In the genomic region with DNA sequence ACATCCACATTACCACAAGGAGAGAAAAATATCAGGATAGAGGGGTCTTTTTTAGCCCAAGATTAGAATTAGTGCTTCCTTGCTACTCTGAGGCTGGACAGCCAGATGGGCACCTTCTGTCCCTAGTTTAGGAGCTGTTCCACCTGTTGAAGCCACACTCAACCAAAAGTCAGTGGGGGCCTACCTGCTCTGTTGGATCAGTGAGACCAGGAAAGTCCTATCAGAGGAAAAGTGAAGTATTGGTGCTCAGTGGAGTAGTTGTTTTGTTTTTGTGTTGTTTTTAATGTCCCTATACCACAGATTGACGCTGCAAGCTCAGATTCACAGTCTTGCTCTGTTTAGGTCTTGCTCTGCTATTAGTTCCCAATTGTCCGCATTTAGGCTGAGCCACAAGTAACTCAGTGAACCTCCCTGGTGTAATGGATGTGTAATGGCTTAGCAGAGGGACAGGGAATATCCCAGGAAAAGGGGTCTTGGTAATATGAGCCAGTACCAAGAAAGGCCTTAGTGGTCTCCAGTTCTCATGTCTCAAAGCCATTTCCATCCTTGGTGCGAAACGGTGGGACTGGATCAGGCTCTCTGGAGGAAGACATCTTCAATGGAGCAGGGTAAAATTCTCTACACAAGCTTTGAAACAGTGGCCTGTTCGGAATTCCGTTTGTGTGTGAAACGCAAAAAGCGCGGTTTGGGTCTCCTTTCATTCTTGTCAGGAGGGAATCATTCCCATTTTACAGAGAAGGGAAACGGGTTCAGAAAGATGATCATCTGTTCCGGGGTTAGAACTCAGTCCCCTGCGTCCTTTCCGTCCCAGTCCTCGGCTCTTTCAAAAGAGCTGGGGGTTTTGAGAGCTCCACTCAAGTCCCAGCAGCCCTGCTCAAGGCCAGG, we compare ENCODE assay signal across 8 cellular contexts. TPM values are rescaled to one million over a fixed set of nuclear protein-coding genes. Genes with fewer than 3 reads are reported as not detected.
A peak's percentile ranks its signal among the peaks of the same experiment; 100 is the strongest.
DNase-seq lines count a peak whose midpoint lies in the region; ATAC-seq, FAIRE-seq and TF ChIP-seq lines count a peak whose summit lies in the region.

No MANE protein-coding gene starts in this region.

- peak overlapping the region; percentile 46 for H3K27ac ChIP-seq in GM23338 (ENCODE audit: low read depth)
- peak overlapping the region; percentile 26 to 58 for H3K27ac ChIP-seq in SK-N-SH (ENCODE audit: low read depth in 2 of 2, low read length in 1 of 2)

- in situ Hi-C loops in KBM-7 (cut with MboI; ENCODE audit: low pct_unique_long_range_greater_than_20kb, low sequenced_read_pairs): no loop called here

- peak overlapping the region; percentile 87 for H3K4me3 Mint-ChIP-seq in GM23338

- no peaks in the 10 kb centered on the region for H3K27me3 ChIP-seq in GM23338 (ENCODE audit: insufficient read depth)
- no peaks in the 10 kb centered on the region for H3K27me3 ChIP-seq in SK-N-SH (ENCODE audit: insufficient read depth)

- TF ChIP-seq CTCF in GM23338 (conservative IDR thresholded peaks at IDR 0.05; ENCODE audit: low read depth in 2 of 2) (no peak), SK-N-SH (IDR thresholded peaks at IDR 0.05) (no peak), fibroblast of pulmonary artery (IDR thresholded peaks at IDR 0.05; ENCODE audit: low read length, missing control alignments) (no peak)

- H3K4me1 Mint-ChIP-seq in GM23338: peaks cover 31% of the 10 kb centered on the region

- H3K36me3 ChIP-seq in GM23338 (ENCODE audit: insufficient read depth) (peaks cover 43% of the 10 kb centered on the region), SK-N-SH (replicated peaks in 1 of 2; ENCODE audit: control insufficient read depth in 1 of 2, insufficient read depth in 2 of 2, low read length in 1 of 2) (peaks cover 47 to 67% of the 10 kb centered on the region in 2 experiments)

- peaks cover 25% of the 10 kb centered on the region for H4K20me1 ChIP-seq in GM23338 (replicated peaks; ENCODE audit: insufficient read depth)
- peaks cover 20% of the 10 kb centered on the region; the same call in 1 of the 2 replicates for H4K20me1 ChIP-seq in SK-N-SH (ENCODE audit: insufficient read depth)

- WGBS in SK-N-SH (ENCODE audit: low lambda C conversion rate): 58% methylated on average over 14 of the region's 14 CpGs

- H3K27me3 Mint-ChIP-seq in GM23338 (ENCODE audit: insufficient read depth, low read depth, poor library complexity): peaks cover 3% of the 10 kb centered on the region

- no peak for TF ChIP-seq EP300 in SK-N-SH (IDR thresholded peaks at IDR 0.05; ENCODE audit: borderline replicate concordance in 1 of 2, low read depth in 1 of 2, low read length in 1 of 2)

- H3K9me2 ChIP-seq in GM23338 (ENCODE audit: insufficient read depth): no peaks in the 10 kb centered on the region
- no peaks in the 10 kb centered on the region for H3K9me2 ChIP-seq in SK-N-SH

- POLR2A ChIA-PET in SK-N-SH (lab: Yijun Ruan, JAX): no interaction called here

- H3K4me1 ChIP-seq in GM23338 (ENCODE audit: insufficient read depth) (peaks cover 12% of the 10 kb centered on the region), SK-N-SH (ENCODE audit: control insufficient read depth in 1 of 2, insufficient read depth in 2 of 2, low read depth in 1 of 2, low read length in 1 of 2) (peaks cover 0 to 9% of the 10 kb centered on the region in 2 experiments; a peak in 1 of 4 replicates)

- H3K27ac Mint-ChIP-seq in GM23338: peak overlapping the region; percentile 50

- H3K9ac ChIP-seq in SK-N-SH: peak overlapping the region; percentile 76; the same call in 1 of the 2 replicates

- H3K4me3 ChIP-seq in GM23338 (peak overlapping the region; percentile 92), SK-N-SH (ENCODE audit: low read depth in 2 of 2, low read length in 1 of 2) (peak overlapping the region; percentile 72 to 87), fibroblast of pulmonary artery (replicated peaks; ENCODE audit: low read depth, low read length) (peak overlapping the region; percentile 76), skeletal muscle cell (ENCODE audit: low read depth, low read length) (peak overlapping the region; percentile 79)

- H2AFZ ChIP-seq in GM23338 (no peak overlapping the region), SK-N-SH (ENCODE audit: low read depth) (no peak overlapping the region; the same call in 1 of the 2 replicates)

- DNase-seq in GM23338 (ENCODE audit: low spot score) (no peak), SK-N-SH (no peak), fibroblast of pulmonary artery (ENCODE audit: low read depth) (peak; percentile 5), skeletal muscle cell (ENCODE audit: low read depth) (no peak), COLO668 (lab: John Stamatoyannopoulos, UW; ENCODE audit: unreplicated experiment) (no peak), KBM-7 (no peak), urothelium cell line (ENCODE audit: low spot score) (no peak), NCI-H1694 (lab: John Stamatoyannopoulos, UW) (no peak)

- H3K79me2 ChIP-seq in GM23338 (replicated peaks; ENCODE audit: insufficient read depth) (peaks cover 6% of the 10 kb centered on the region; the same call in 1 of the 2 replicates), SK-N-SH (ENCODE audit: insufficient read depth) (peaks cover 24% of the 10 kb centered on the region; the same call in 1 of the 2 replicates)

- no peaks in the 10 kb centered on the region for H3K9me3 ChIP-seq in SK-N-SH

- H3K9me3 Mint-ChIP-seq in GM23338: no peaks in the 10 kb centered on the region

- H3K4me2 ChIP-seq in GM23338 (peak overlapping the region; percentile 78), SK-N-SH (peak overlapping the region; percentile 96; the same call in 1 of the 2 replicates)

- H3K36me3 Mint-ChIP-seq in GM23338 (ENCODE audit: low read depth): peaks cover 70% of the 10 kb centered on the region

- TF ChIP-seq RAD21 in SK-N-SH (IDR thresholded peaks at IDR 0.05; ENCODE audit: low read length): no peak

- no peak for FAIRE-seq in urothelium cell line (lab: Jason Lieb, UNC)

- no peak for ATAC-seq in GM23338

- peaks cover 15% of the 10 kb centered on the region for H3F3A ChIP-seq in GM23338 (replicated peaks; ENCODE audit: low read depth)
- H3F3A ChIP-seq in SK-N-SH (replicated peaks; ENCODE audit: insufficient read depth): peaks cover 36% of the 10 kb centered on the region

- CTCF ChIA-PET in SK-N-SH (lab: Yijun Ruan, JAX): interaction anchor here (0.7 to 1.8 kb wide), 3 partner anchors 20 to 226 kb away, joined by 3 to 11 read pairs (median 3); no protein-coding TSS in a partner anchor

TF ChIP-seq in GM23338, 12 proteins besides CTCF, POLR2A, EP300 and RAD21 (continues in another document):
- no peak for TF ChIP-seq STAT1 (IDR thresholded peaks at IDR 0.05; ENCODE audit: unreplicated experiment)
- TF ChIP-seq POLR2AphosphoS5 (IDR thresholded peaks at IDR 0.05; ENCODE audit: low read depth): no peak
- no peak for TF ChIP-seq EZH2phosphoT487 (IDR thresholded peaks at IDR 0.05; ENCODE audit: unreplicated experiment)
- no peak for TF ChIP-seq CREB1 (CRISPR knock-in tag; IDR thresholded peaks at IDR 0.05; ENCODE audit: low read depth)
- TF ChIP-seq, protein P1, sequence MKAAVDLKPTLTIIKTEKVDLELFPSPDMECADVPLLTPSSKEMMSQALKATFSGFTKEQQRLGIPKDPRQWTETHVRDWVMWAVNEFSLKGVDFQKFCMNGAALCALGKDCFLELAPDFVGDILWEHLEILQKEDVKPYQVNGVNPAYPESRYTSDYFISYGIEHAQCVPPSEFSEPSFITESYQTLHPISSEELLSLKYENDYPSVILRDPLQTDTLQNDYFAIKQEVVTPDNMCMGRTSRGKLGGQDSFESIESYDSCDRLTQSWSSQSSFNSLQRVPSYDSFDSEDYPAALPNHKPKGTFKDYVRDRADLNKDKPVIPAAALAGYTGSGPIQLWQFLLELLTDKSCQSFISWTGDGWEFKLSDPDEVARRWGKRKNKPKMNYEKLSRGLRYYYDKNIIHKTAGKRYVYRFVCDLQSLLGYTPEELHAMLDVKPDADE (IDR thresholded peaks at IDR 0.05): no peak
- TF ChIP-seq NANOG (IDR thresholded peaks at IDR 0.05; ENCODE audit: borderline replicate concordance): no peak

TF ChIP-seq in SK-N-SH, 30 proteins besides CTCF, POLR2A, EP300 and RAD21:
- TF ChIP-seq CHD2 (IDR thresholded peaks at IDR 0.05; ENCODE audit: low read length, partially characterized antibody): peak; percentile 32
- TF ChIP-seq, protein P2, sequence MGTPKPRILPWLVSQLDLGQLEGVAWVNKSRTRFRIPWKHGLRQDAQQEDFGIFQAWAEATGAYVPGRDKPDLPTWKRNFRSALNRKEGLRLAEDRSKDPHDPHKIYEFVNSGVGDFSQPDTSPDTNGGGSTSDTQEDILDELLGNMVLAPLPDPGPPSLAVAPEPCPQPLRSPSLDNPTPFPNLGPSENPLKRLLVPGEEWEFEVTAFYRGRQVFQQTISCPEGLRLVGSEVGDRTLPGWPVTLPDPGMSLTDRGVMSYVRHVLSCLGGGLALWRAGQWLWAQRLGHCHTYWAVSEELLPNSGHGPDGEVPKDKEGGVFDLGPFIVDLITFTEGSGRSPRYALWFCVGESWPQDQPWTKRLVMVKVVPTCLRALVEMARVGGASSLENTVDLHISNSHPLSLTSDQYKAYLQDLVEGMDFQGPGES (IDR thresholded peaks at IDR 0.05; ENCODE audit: low read depth, low read length): no peak

RNA-seq across cellular contexts. Expression of gene PABPC1L, which starts 0.6 kb away (rescaled TPM):
- total RNA-seq in GM23338 (2014; rRNA removed; shearing (Covaris generic)): 44.8 and 49.1 TPM in 2 replicates
- polyA plus RNA-seq in GM23338 (2016; fragmentation: Nextera tagmentation; extraction: Ambion mirVana) (36.0 and 44.4 TPM in 2 replicates), SK-N-SH (2012; rRNA removed) (205 and 251 TPM in 2 replicates)
- 34.5 and 41.4 TPM in 2 replicates for polyA plus RNA-seq in SK-N-SH (2012; cell fraction: cytosol; rRNA removed)
- polyA plus RNA-seq in SK-N-SH (2012; cell fraction: nucleus; rRNA removed): 1,856 and 2,057 TPM in 2 replicates

RNA-seq across cellular contexts. Expression of gene YWHAB, which starts 23.7 kb away (rescaled TPM):
- 120 and 121 TPM in 2 replicates for total RNA-seq in GM23338 (2014; rRNA removed; shearing (Covaris generic))
- polyA plus RNA-seq in GM23338 (2016; fragmentation: Nextera tagmentation; extraction: Ambion mirVana) (454 and 519 TPM in 2 replicates), SK-N-SH (2012; rRNA removed) (84.3 and 94.3 TPM in 2 replicates)
- 150 and 179 TPM in 2 replicates for polyA plus RNA-seq in SK-N-SH (2012; cell fraction: cytosol; rRNA removed)
- 37.2 and 67.1 TPM in 2 replicates for polyA plus RNA-seq in SK-N-SH (2012; cell fraction: nucleus; rRNA removed)

RNA-seq across cellular contexts. Expression of gene TOMM34, which starts 51.0 kb away (rescaled TPM):
- 36.5 and 38.7 TPM in 2 replicates for total RNA-seq in GM23338 (2014; rRNA removed; shearing (Covaris generic))
- 27.1 and 27.4 TPM in 2 replicates for polyA plus RNA-seq in GM23338 (2016; fragmentation: Nextera tagmentation; extraction: Ambion mirVana)
- 40.5 and 51.4 TPM in 2 replicates for polyA plus RNA-seq in SK-N-SH (2012; rRNA removed)
- 38.4 and 45.5 TPM in 2 replicates for polyA plus RNA-seq in SK-N-SH (2012; cell fraction: cytosol; rRNA removed)
- 27.1 and 33.1 TPM in 2 replicates for polyA plus RNA-seq in SK-N-SH (2012; cell fraction: nucleus; rRNA removed)

RNA-seq across cellular contexts. Expression of gene STK4, which starts 57.1 kb away (rescaled TPM):
- 34.3 and 37.7 TPM in 2 replicates for total RNA-seq in GM23338 (2014; rRNA removed; shearing (Covaris generic))
- polyA plus RNA-seq in GM23338 (2016; fragmentation: Nextera tagmentation; extraction: Ambion mirVana) (42.3 and 58.7 TPM in 2 replicates), SK-N-SH (2012; rRNA removed) (11.4 and 17.2 TPM in 2 replicates)
- polyA plus RNA-seq in SK-N-SH (2012; cell fraction: cytosol; rRNA removed): 14.5 and 16.3 TPM in 2 replicates
- polyA plus RNA-seq in SK-N-SH (2012; cell fraction: nucleus; rRNA removed): 15.2 and 23.4 TPM in 2 replicates
